In genomic region chr19:48551437-48552302, GRCh38 we compare ENCODE assay signal across 1 cellular context.
TF ChIP-seq lines count a peak whose summit lies in the region.

Gene SULT2B1 (plus strand): TSS chr19:48552172. CDS start chr19:48552253, 81 bp downstream.

TF ChIP-seq in H1, 55 proteins besides CTCF, POLR2A, EP300 and RAD21 (continued from another document):
- TF ChIP-seq GTF2F1 (IDR thresholded peaks at IDR 0.05; ENCODE audit: borderline replicate concordance, low read depth, low read length) (no peak), NRF1 (IDR thresholded peaks at IDR 0.05; ENCODE audit: low read depth, low read length) (no peak), CHD2 (IDR thresholded peaks at IDR 0.05; ENCODE audit: low read length) (no peak), PHF8 (conservative IDR thresholded peaks at IDR 0.05; ENCODE audit: low read depth, low read length) (no peak)
